ENCODE assay signal across 14 cellular contexts in genomic region chr15:73838795-73839565, GRCh38. TPM values are rescaled to one million over a fixed set of nuclear protein-coding genes. Genes with fewer than 3 reads are reported as not detected.
DNase-seq lines count a peak whose midpoint lies in the region; TF ChIP-seq lines count a peak whose summit lies in the region.
"Had no signal": no experiment of that assay in that cellular context is flagged by ENCODE, and none has a peak within 500 bp of the region (broad histone marks: within the 10 kb centered on the region; RNA-seq: fewer than 3 reads in every experiment).

No MANE protein-coding gene starts in this region.

- H3K9me3 ChIP-seq in BE2C (no peaks in the 10 kb centered on the region), SJCRH30 (replicated peaks) (no peaks in the 10 kb centered on the region)
- H3K9me3 ChIP-seq: Peyer's patch, vagina had no signal

- H3K4me3 ChIP-seq in BE2C (ENCODE audit: low read depth, low read length) (no peak overlapping the region), SJCRH30 (no peak overlapping the region)
- H3K4me3 ChIP-seq: Peyer's patch, vagina had no signal

- no peak overlapping the region for H3K27ac ChIP-seq in SJCRH30
- H3K27ac ChIP-seq: Peyer's patch, vagina had no signal

- peak; percentile 86 for DNase-seq in BE2C
- peak; percentile 10 to 25 for DNase-seq in SJCRH30
- peak; percentile 92 for DNase-seq in cardiac septum (ENCODE audit: low spot score)
- DNase-seq in posterior cingulate gyrus: peak; percentile 43 to 94 (median 71)
- DNase-seq in UCSD-AML1 (lab: John Stamatoyannopoulos, UW; ENCODE audit: unreplicated experiment): no peak
- no peak for DNase-seq in LoVo (ENCODE audit: low spot score)
- no peak for DNase-seq in NCI-H1092 (lab: John Stamatoyannopoulos, UW)
- DNase-seq in activated CD4-positive, CD25-positive, alpha-beta regulatory T cell (lab: John Stamatoyannopoulos, UW): no peak
- DNase-seq: activated CD8-positive, alpha-beta memory T cell treated with anti-CD3 and anti-CD28 coated beads, Interleukin-2, amount 50 U/mL, for 48 hours; amniotic stem cell; NCI-H2227 treated with DMSO at 0.1 percent for 48 hours had no signal

- H3K36me3 ChIP-seq in BE2C (no peaks in the 10 kb centered on the region), SJCRH30 (no peaks in the 10 kb centered on the region)
- H3K36me3 ChIP-seq: Peyer's patch, vagina had no signal

- H3K4me1 ChIP-seq in BE2C (peaks cover 5% of the 10 kb centered on the region), SJCRH30 (no peaks in the 10 kb centered on the region)
- H3K4me1 ChIP-seq: Peyer's patch, vagina had no signal

- no peak for TF ChIP-seq CTCF in BE2C (IDR thresholded peaks at IDR 0.05; ENCODE audit: low read depth, low read length)

- peaks cover 28% of the 10 kb centered on the region for H3K27me3 ChIP-seq in BE2C
- peaks cover 18% of the 10 kb centered on the region for H3K27me3 ChIP-seq in SJCRH30
- H3K27me3 ChIP-seq: Peyer's patch, vagina had no signal

- intact Hi-C loops in cardiac septum (cut with DNase I): no loop called here
- intact Hi-C loops in posterior cingulate gyrus (cut with DNase I): no loop called here

RNA-seq across cellular contexts. Expression of gene TBC1D21, which starts 34.4 kb away (rescaled TPM):
- polyA plus RNA-seq in BE2C (2012; ENCODE audit: insufficient read depth, insufficient read length, low read depth): not detected
- not detected in 2 replicates for total RNA-seq in SJCRH30 (2014; rRNA removed; shearing (Covaris generic))
- total RNA-seq in cardiac septum: not detected
- total RNA-seq: mesothelial cell of epicardium, Peyer's patch, vagina had no signal

Comparison
In these comparisons a context has a peak if more than half of its experiments do, and no peak if none do; other contexts are left out.
1. DNase-seq: peak in BE2C (single experiment), SJCRH30 (2 of 2), cardiac septum (single experiment) and posterior cingulate gyrus (10 of 10); none in UCSD-AML1 (single experiment), LoVo (single experiment), NCI-H1092 (single experiment) and activated CD4-positive, CD25-positive, alpha-beta regulatory T cell (0 of 4).